ENCODE assay signal across 13 cellular contexts in the genomic region with DNA sequence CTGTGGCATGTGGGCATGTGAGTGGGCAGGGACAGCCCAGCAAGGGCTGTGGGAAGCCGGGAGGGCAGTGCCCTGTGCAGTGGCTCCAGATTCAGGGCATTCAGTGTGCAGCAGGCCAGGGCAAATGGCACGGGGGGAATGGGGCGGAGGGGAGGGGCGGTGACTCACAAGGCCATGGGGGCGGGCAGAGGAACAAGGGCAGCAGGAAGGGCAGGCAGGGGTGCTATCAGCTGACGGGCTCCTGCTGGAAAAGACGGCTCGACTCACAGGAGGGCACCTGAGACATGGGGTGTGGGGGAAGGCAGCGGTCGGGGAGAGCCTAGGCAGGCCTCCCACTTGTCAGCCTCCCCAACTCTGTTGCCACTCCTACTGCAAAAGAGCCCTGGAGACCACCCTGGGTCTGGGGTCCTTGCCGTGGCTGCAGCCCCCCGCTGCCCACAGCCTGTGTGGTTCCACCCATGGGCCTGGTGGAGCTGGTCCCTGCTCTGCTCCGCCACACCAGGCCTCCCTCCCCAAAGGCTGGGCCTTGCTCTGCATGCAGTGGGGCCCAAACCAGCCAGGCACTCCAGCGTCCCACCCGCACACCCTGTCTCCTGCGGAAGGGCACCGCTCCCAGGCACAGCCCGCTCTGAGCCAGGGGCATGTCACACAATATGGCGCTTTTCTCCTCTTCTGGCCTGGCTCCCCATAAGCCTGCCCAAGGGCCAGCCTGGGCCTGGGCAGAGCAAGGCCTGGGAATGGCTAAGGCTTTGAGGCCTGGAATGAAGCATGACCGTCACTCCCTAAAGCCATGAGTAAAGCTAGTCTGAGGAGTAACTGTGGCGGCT. TPM values are rescaled to one million over a fixed set of nuclear protein-coding genes. Genes with fewer than 3 reads are reported as not detected.
DNase-seq lines count a peak whose midpoint lies in the region; ATAC-seq and TF ChIP-seq lines count a peak whose summit lies in the region.
"Had no signal": no experiment of that assay in that cellular context is flagged by ENCODE, and none has a peak within 500 bp of the region (broad histone marks: within the 10 kb centered on the region; RNA-seq: fewer than 3 reads in every experiment).

No MANE protein-coding gene starts in this region.

- no peak overlapping the region for H2BK12ac ChIP-seq in trophoblast cell (ENCODE audit: low read length)

- H2AK5ac ChIP-seq in trophoblast cell (ENCODE audit: low read length), result no peak overlapping the region

- H3K27ac Mint-ChIP-seq in WTC11, result peak overlapping the region; percentile 72; the same call in 1 of the 2 replicates

- H3K4me2 ChIP-seq in trophoblast cell (ENCODE audit: low read length) (no peak overlapping the region), hepatocyte (no peak overlapping the region)

- no peaks in the 10 kb centered on the region for H3K9me2 ChIP-seq in hepatocyte (replicated peaks; ENCODE audit: insufficient read depth)

- peak; percentile 33 for DNase-seq in ELF-1 (ENCODE audit: low read depth, low spot score)
- no peak for DNase-seq in WTC11 (ENCODE audit: low spot score)
- no peak for DNase-seq in left ventricle myocardium inferior
- peak; percentile 46 to 70 for DNase-seq in trophoblast cell
- DNase-seq in hepatocyte (ENCODE audit: low spot score), result no peak
- no peak for DNase-seq in SHP77 (lab: John Stamatoyannopoulos, UW)
- DNase-seq in stimulated activated naive CD4-positive, alpha-beta T cell treated with Interleukin-2 at 50 U/mL for 16 hours (lab: John Stamatoyannopoulos, UW), result no peak
- DNase-seq: activated CD8-positive, alpha-beta memory T cell treated with anti-CD3 and anti-CD28 coated beads, Interleukin-2, amount 50 U/mL, for 4 hours; effector memory CD4-positive, alpha-beta T cell; NCI-H446 treated with DMSO at 0.1 percent for 48 hours; RPMI8226; uterus had no signal

- no peak overlapping the region for H3K4me3 Mint-ChIP-seq in WTC11

- POLR2A ChIA-PET in WTC11 (lab: Charles Lee), result no interaction called here

- peaks cover 51% of the 10 kb centered on the region for H3K4me1 Mint-ChIP-seq in WTC11

- H3K23ac ChIP-seq in trophoblast cell (ENCODE audit: low read length), result no peak overlapping the region

- H4K20me1 ChIP-seq in hepatocyte (ENCODE audit: insufficient read depth, poor library complexity, severe bottlenecking), result peaks cover 49% of the 10 kb centered on the region

- peaks cover 11% of the 10 kb centered on the region for H3K79me2 ChIP-seq in trophoblast cell (ENCODE audit: control insufficient read depth, insufficient read depth, low read length, poor library complexity)
- H3K79me2 ChIP-seq in hepatocyte, result peaks cover 96% of the 10 kb centered on the region

- H2AFZ ChIP-seq in trophoblast cell (ENCODE audit: insufficient read depth, low read length, poor library complexity) (no peak overlapping the region), hepatocyte (no peak overlapping the region)

- peak overlapping the region; percentile 67 for H4K91ac ChIP-seq in trophoblast cell (ENCODE audit: low read depth, low read length)

- H3K4me1 ChIP-seq in left ventricle myocardium inferior, result peaks cover 68% of the 10 kb centered on the region
- peaks cover 15 to 21% of the 10 kb centered on the region in 2 experiments for H3K4me1 ChIP-seq in trophoblast cell (ENCODE audit: control insufficient read depth in 1 of 2, insufficient read depth in 2 of 2, low read length in 2 of 2)
- no peaks in the 10 kb centered on the region for H3K4me1 ChIP-seq in hepatocyte (ENCODE audit: insufficient read depth)
- H3K4me1 ChIP-seq: uterus had no signal

- intact Hi-C loops in left ventricle myocardium inferior (cut with micrococcal nuclease), result no loop called here

- no peak overlapping the region for H2BK120ac ChIP-seq in trophoblast cell (ENCODE audit: insufficient read depth, low read length, poor library complexity)

- H4K8ac ChIP-seq in trophoblast cell (ENCODE audit: low read depth, low read length), result no peak overlapping the region

- H3K36me3 ChIP-seq in left ventricle myocardium inferior (no peaks in the 10 kb centered on the region), trophoblast cell (ENCODE audit: control insufficient read depth in 1 of 2, insufficient read depth in 2 of 2, low read length in 2 of 2) (peaks cover 4 to 7% of the 10 kb centered on the region in 2 experiments), hepatocyte (replicated peaks; ENCODE audit: insufficient read depth, low read depth) (no peaks in the 10 kb centered on the region)
- H3K36me3 ChIP-seq: uterus had no signal

- H4K12ac ChIP-seq in trophoblast cell (ENCODE audit: low read depth, low read length), result no peak overlapping the region

- ATAC-seq in WTC11, result peak; percentile 18
- no peak for ATAC-seq in HG03280 (IDR thresholded peaks at IDR 0.05; ENCODE audit: unreplicated experiment)

- WGBS in trophoblast cell (ENCODE audit: extremely low coverage, insufficient coverage, insufficient read length), result no CpG with 5 or more reads among the region's 21 CpGs
- 96% methylated on average over 16 of the region's 21 CpGs for WGBS in hepatocyte (ENCODE audit: low lambda C conversion rate, missing lambda C conversion rate)

- no peak for TF ChIP-seq CTCF in WTC11 (IDR thresholded peaks at IDR 0.05)
- TF ChIP-seq CTCF in left ventricle myocardium inferior (IDR thresholded peaks at IDR 0.05; ENCODE audit: borderline replicate concordance), result no peak
- TF ChIP-seq CTCF in hepatocyte (IDR thresholded peaks at IDR 0.05; ENCODE audit: poor library complexity), result no peak

- H3K36me3 Mint-ChIP-seq in WTC11, result 0 out of 2 replicates have a peak, but pooled peaks cover 2% of the 10 kb centered on the region

- H3K4me3 ChIP-seq in left ventricle myocardium inferior, result no peak overlapping the region
- H3K4me3 ChIP-seq in trophoblast cell (ENCODE audit: low read depth, low read length), result no peak overlapping the region
- no peak overlapping the region for H3K4me3 ChIP-seq in hepatocyte
- H3K4me3 ChIP-seq: uterus had no signal

- H3K4ac ChIP-seq in trophoblast cell (ENCODE audit: low read depth, low read length), result peak overlapping the region; percentile 40

- H3K9ac ChIP-seq in trophoblast cell (ENCODE audit: low read length), result no peak overlapping the region

- H3K9me3 ChIP-seq in left ventricle myocardium inferior (replicated peaks), result no peaks in the 10 kb centered on the region
- peaks cover 4% of the 10 kb centered on the region for H3K9me3 ChIP-seq in trophoblast cell (ENCODE audit: insufficient read depth, low read depth, low read length)
- H3K9me3 ChIP-seq in hepatocyte (ENCODE audit: low read depth), result no peaks in the 10 kb centered on the region
- H3K9me3 ChIP-seq: uterus had no signal

- no peak overlapping the region for H3K14ac ChIP-seq in trophoblast cell (ENCODE audit: low read length)

- CTCF ChIA-PET in WTC11 (lab: Charles Lee), result interaction anchor here (0.9 to 1.1 kb wide), 3 partner anchors 12 to 180 kb away, joined by 3 read pairs; no protein-coding TSS in a partner anchor

- no peaks in the 10 kb centered on the region for H3K9me3 Mint-ChIP-seq in WTC11

- no peak overlapping the region for H2BK5ac ChIP-seq in trophoblast cell (ENCODE audit: low read depth, low read length, poor library complexity)

- H3K79me1 ChIP-seq in trophoblast cell (ENCODE audit: low read length), result peaks cover 11% of the 10 kb centered on the region

- peak overlapping the region; percentile 10 for H3K18ac ChIP-seq in trophoblast cell (ENCODE audit: low read length)

- no peaks in the 10 kb centered on the region for H3K27me3 ChIP-seq in left ventricle myocardium inferior (ENCODE audit: low read depth)
- H3K27me3 ChIP-seq in trophoblast cell (ENCODE audit: insufficient read depth, low read length), result no peaks in the 10 kb centered on the region
- H3K27me3 ChIP-seq in hepatocyte, result no peaks in the 10 kb centered on the region
- H3K27me3 ChIP-seq: uterus had no signal

- H3K27ac ChIP-seq in left ventricle myocardium inferior (replicated peaks) (peak overlapping the region; percentile 43), trophoblast cell (ENCODE audit: low read depth, low read length) (no peak overlapping the region), hepatocyte (no peak overlapping the region)
- H3K27ac ChIP-seq: uterus had no signal

- no peaks in the 10 kb centered on the region for H3K27me3 Mint-ChIP-seq in WTC11 (ENCODE audit: low read depth)

TF ChIP-seq in WTC11, 78 proteins besides CTCF, POLR2A, EP300 and RAD21 (continues in another document):
- no peak for TF ChIP-seq SOX15 (CRISPR knock-in tag; IDR thresholded peaks at IDR 0.05)
- TF ChIP-seq NFE2L1 (CRISPR knock-in tag; IDR thresholded peaks at IDR 0.05), result no peak
- TF ChIP-seq, protein P1, sequence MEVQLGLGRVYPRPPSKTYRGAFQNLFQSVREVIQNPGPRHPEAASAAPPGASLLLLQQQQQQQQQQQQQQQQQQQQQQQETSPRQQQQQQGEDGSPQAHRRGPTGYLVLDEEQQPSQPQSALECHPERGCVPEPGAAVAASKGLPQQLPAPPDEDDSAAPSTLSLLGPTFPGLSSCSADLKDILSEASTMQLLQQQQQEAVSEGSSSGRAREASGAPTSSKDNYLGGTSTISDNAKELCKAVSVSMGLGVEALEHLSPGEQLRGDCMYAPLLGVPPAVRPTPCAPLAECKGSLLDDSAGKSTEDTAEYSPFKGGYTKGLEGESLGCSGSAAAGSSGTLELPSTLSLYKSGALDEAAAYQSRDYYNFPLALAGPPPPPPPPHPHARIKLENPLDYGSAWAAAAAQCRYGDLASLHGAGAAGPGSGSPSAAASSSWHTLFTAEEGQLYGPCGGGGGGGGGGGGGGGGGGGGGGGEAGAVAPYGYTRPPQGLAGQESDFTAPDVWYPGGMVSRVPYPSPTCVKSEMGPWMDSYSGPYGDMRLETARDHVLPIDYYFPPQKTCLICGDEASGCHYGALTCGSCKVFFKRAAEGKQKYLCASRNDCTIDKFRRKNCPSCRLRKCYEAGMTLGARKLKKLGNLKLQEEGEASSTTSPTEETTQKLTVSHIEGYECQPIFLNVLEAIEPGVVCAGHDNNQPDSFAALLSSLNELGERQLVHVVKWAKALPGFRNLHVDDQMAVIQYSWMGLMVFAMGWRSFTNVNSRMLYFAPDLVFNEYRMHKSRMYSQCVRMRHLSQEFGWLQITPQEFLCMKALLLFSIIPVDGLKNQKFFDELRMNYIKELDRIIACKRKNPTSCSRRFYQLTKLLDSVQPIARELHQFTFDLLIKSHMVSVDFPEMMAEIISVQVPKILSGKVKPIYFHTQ (CRISPR knock-in tag; IDR thresholded peaks at IDR 0.05), result no peak
- TF ChIP-seq GTF2I (CRISPR knock-in tag; conservative IDR thresholded peaks at IDR 0.05), result no peak
- TF ChIP-seq ZNF232 (CRISPR knock-in tag; IDR thresholded peaks at IDR 0.05), result no peak
- no peak for TF ChIP-seq TEAD4 (CRISPR knock-in tag; IDR thresholded peaks at IDR 0.05)

RNA-seq across cellular contexts. Expression of gene HS6ST1, which starts 25.9 kb away (rescaled TPM):
- total RNA-seq in WTC11 (2021), result 50.3 to 55.5 TPM (median 55.1 TPM) in 3 replicates
- total RNA-seq in left ventricle myocardium inferior, result 26.7 TPM
- polyA plus RNA-seq in trophoblast cell (2013), result 26.6 and 27.7 TPM in 2 replicates
- 35.7 and 48.3 TPM in 2 replicates for total RNA-seq in hepatocyte
- polyA plus RNA-seq in hepatocyte, result 34.9 and 46.7 TPM in 2 replicates

Comparison
In these comparisons a context has a peak if more than half of its experiments do, and no peak if none do; other contexts are left out.
1. DNase-seq: peak in ELF-1 (single experiment) and trophoblast cell (2 of 2); none in WTC11 (single experiment), left ventricle myocardium inferior (single experiment), hepatocyte (single experiment), SHP77 (0 of 2) and stimulated activated naive CD4-positive, alpha-beta T cell treated with Interleukin-2 at 50 U/mL for 16 hours (single experiment).